8 cellular contexts compared by ENCODE assay signal in the genomic region with DNA sequence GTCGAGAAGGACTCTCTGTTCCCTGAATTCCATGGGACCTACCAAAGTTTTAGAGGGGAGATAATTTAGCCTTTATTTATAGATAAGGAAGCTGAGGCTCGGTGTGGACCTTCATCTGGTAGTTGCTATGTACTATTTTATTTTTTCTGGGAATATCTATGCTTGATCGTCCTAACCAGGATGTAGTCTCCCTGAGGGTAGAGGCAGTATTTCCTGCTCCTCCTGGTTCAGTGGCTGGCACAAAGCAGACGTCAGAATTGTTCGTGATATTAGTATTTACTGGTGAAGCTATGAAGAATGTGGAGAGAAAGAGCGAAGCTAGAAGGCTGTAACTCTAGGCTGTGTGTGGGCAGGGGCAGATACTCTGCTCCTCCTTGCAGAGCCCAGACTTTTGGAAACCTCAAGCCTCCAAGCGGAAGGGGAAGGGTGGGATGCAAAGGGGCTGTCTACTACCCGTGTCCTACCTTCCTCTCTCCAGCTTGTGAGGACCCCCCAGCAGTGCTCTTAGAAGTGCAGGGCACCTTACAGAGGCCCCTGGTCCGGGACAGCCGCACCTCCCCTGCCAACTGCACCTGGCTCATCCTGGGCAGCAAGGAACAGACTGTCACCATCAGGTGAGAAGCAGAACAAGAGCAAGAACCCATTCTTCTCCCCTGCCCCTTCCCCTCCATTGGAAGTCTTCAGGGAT. TPM values are rescaled to one million over a fixed set of nuclear protein-coding genes. Genes with fewer than 3 reads are reported as not detected.
DNase-seq lines count a peak whose midpoint lies in the region; ATAC-seq and TF ChIP-seq lines count a peak whose summit lies in the region.

No MANE protein-coding gene starts in this region.

- WGBS in esophagus squamous epithelium, 2 donors: 35 to 44% methylated on average over 10 of the region's 10 CpGs
- 52 to 64% (median 53%) methylated on average over 10 of the region's 10 CpGs for WGBS in psoas muscle, 3 donors

- H3K4me3 ChIP-seq in SJCRH30: peak overlapping the region; percentile 71
- peak overlapping the region; percentile 64 to 100 (median 88) for H3K4me3 ChIP-seq in esophagus squamous epithelium
- H3K4me3 ChIP-seq in psoas muscle: peak overlapping the region; percentile 100

- TF ChIP-seq POLR2A in esophagus squamous epithelium (IDR thresholded peaks at IDR 0.05): no peak

- intact Hi-C loops in esophagus squamous epithelium (cut with DNase I) (no loop called here), psoas muscle (cut with DNase I) (loop anchor here in 1 of 2 donors (2.0 to 5.0 kb wide), 2 partner anchors 28 to 44 kb away; partner anchors contain the start of gene RBM23)

- DNase-seq in SJCRH30 (no peak), esophagus squamous epithelium (lab: John Stamatoyannopoulos, UW) (no peak), psoas muscle (no peak), NCI-H2081 treated with DMSO at 0.1 percent for 48 hours (lab: John Stamatoyannopoulos, UW) (no peak), COLO829 (ENCODE audit: low spot score) (no peak)
- DNase-seq in central memory CD4-positive, alpha-beta T cell: no peak

- H3K27me3 ChIP-seq in SJCRH30 (no peaks in the 10 kb centered on the region), esophagus squamous epithelium (no peaks in the 10 kb centered on the region), psoas muscle (ENCODE audit: insufficient read depth in 3 of 3, low read length in 2 of 3) (no peaks in the 10 kb centered on the region)

- H3K9ac ChIP-seq in ES-I3 (ENCODE audit: low read depth, low read length): peak overlapping the region; percentile 43

- no peaks in the 10 kb centered on the region for H3K9me3 ChIP-seq in ES-I3 (ENCODE audit: control insufficient read depth, insufficient read depth, low read length)
- H3K9me3 ChIP-seq in SJCRH30 (replicated peaks): no peaks in the 10 kb centered on the region
- H3K9me3 ChIP-seq in esophagus squamous epithelium: no peaks in the 10 kb centered on the region
- H3K9me3 ChIP-seq in psoas muscle: no peaks in the 10 kb centered on the region

- no peak for ATAC-seq in psoas muscle
- no peak for ATAC-seq in HG03175 (IDR thresholded peaks at IDR 0.05; ENCODE audit: unreplicated experiment)

- TF ChIP-seq CTCF in esophagus squamous epithelium (IDR thresholded peaks at IDR 0.05) (no peak), psoas muscle (IDR thresholded peaks at IDR 0.05) (no peak)

- H3K4me1 ChIP-seq in ES-I3 (ENCODE audit: insufficient read depth, low read length): no peaks in the 10 kb centered on the region
- H3K4me1 ChIP-seq in SJCRH30: peaks cover 4% of the 10 kb centered on the region; the same call in 1 of the 2 replicates
- peaks cover 20 to 56% (median 31%) of the 10 kb centered on the region in 3 donors for H3K4me1 ChIP-seq in esophagus squamous epithelium
- peaks cover 16% of the 10 kb centered on the region for H3K4me1 ChIP-seq in psoas muscle

- H3K36me3 ChIP-seq in ES-I3 (ENCODE audit: insufficient read depth, low read length): no peaks in the 10 kb centered on the region; the same call in 1 of the 2 replicates
- no peaks in the 10 kb centered on the region for H3K36me3 ChIP-seq in SJCRH30
- peaks cover 35 to 52% (median 46%) of the 10 kb centered on the region in 3 donors for H3K36me3 ChIP-seq in esophagus squamous epithelium
- H3K36me3 ChIP-seq in psoas muscle (ENCODE audit: insufficient read depth in 1 of 2, low read depth in 1 of 2): peaks cover 0 to 50% of the 10 kb centered on the region in 2 donors

- H3K27ac ChIP-seq in SJCRH30: peak overlapping the region; percentile 3; the same call in 1 of the 2 replicates
- H3K27ac ChIP-seq in esophagus squamous epithelium: peak overlapping the region; percentile 97 to 100 (median 100)
- H3K27ac ChIP-seq in psoas muscle: peak overlapping the region; percentile 100

RNA-seq across cellular contexts. Expression of gene LRP10, which starts 1.4 kb away (rescaled TPM):
- 12.2 and 12.5 TPM in 2 replicates for total RNA-seq in SJCRH30 (2014; rRNA removed; shearing (Covaris generic))
- total RNA-seq in esophagus squamous epithelium (100 to 1,000 TPM; 111 to 314 (median 128) TPM), psoas muscle (10 to 100 TPM; 30.9 to 50.6 (median 40.6) TPM)
- 10 to 100 TPM; 18.1 to 42.7 (median 25.1) TPM for polyA plus RNA-seq in psoas muscle

RNA-seq across cellular contexts. Expression of gene REM2, which starts 10.0 kb away (rescaled TPM):
- total RNA-seq in SJCRH30 (2014; rRNA removed; shearing (Covaris generic)): not detected in 2 replicates
- total RNA-seq in esophagus squamous epithelium (under 1 TPM; 0.19 to 0.83 (median 0.32) TPM), psoas muscle (under 1 TPM in 2 of 4 donors, not detected in 2; 0.21 to 0.34 TPM)
- polyA plus RNA-seq in psoas muscle: under 1 TPM; 0.05 to 0.18 (median 0.10) TPM

RNA-seq across cellular contexts. Expression of gene MMP14, which starts 36.6 kb away (rescaled TPM):
- total RNA-seq in SJCRH30 (2014; rRNA removed; shearing (Covaris generic)): 96.7 and 98.7 TPM in 2 replicates
- 100 to 1,000 TPM in 3 of 4 donors, 10 to 100 TPM in 1; 67.9 to 127 (median 102) TPM for total RNA-seq in esophagus squamous epithelium
- total RNA-seq in psoas muscle: 10 to 100 TPM in 3 of 4 donors, 1 to 10 TPM in 1; 9.6 to 18.5 (median 14.7) TPM
- 10 to 100 TPM in 2 of 3 donors, 1 to 10 TPM in 1; 7.6 to 15.1 (median 10.0) TPM for polyA plus RNA-seq in psoas muscle

RNA-seq across cellular contexts. Expression of gene MRPL52, which starts 43.3 kb away (rescaled TPM):
- total RNA-seq in SJCRH30 (2014; rRNA removed; shearing (Covaris generic)): 65.1 and 95.5 TPM in 2 replicates
- total RNA-seq in esophagus squamous epithelium: 100 to 1,000 TPM in 1 of 4 donors, 10 to 100 TPM in 3; 32.8 to 142 (median 82.1) TPM
- 10 to 100 TPM; 79.1 to 91.2 (median 84.9) TPM for total RNA-seq in psoas muscle
- 100 to 1,000 TPM in 2 of 3 donors, 10 to 100 TPM in 1; 92.0 to 246 (median 102) TPM for polyA plus RNA-seq in psoas muscle

RNA-seq across cellular contexts. Expression of gene RBM23, which starts 46.0 kb away (rescaled TPM):
- total RNA-seq in SJCRH30 (2014; rRNA removed; shearing (Covaris generic)): 83.8 and 92.9 TPM in 2 replicates
- total RNA-seq in esophagus squamous epithelium (100 to 1,000 TPM in 1 of 4 donors, 10 to 100 TPM in 3; 40.0 to 101 (median 58.9) TPM), psoas muscle (10 to 100 TPM; 25.4 to 42.1 (median 27.8) TPM)
- polyA plus RNA-seq in psoas muscle: 10 to 100 TPM; 18.4 to 35.7 (median 20.1) TPM

Comparison
In these comparisons a context has a peak if more than half of its experiments do, and no peak if none do; other contexts are left out.
1. H3K27ac ChIP-seq: peak in every context shown above with its lines; median percentile 100 in psoas muscle; 100 in esophagus squamous epithelium; 3 in SJCRH30.